2 cellular contexts compared by ENCODE assay signal in genomic region chr2:217001740-217002139, GRCh38.
TF ChIP-seq lines count a peak whose summit lies in the region.

No MANE protein-coding gene starts in this region.

TF ChIP-seq in GM23338, 12 proteins besides CTCF, POLR2A, EP300 and RAD21:
- TF ChIP-seq NANOG (IDR thresholded peaks at IDR 0.05; ENCODE audit: borderline replicate concordance): no peak
- TF ChIP-seq ZNF462 (CRISPR knock-in tag; IDR thresholded peaks at IDR 0.05): no peak
- no peak for TF ChIP-seq ZNF331 (CRISPR knock-in tag; IDR thresholded peaks at IDR 0.05; ENCODE audit: low read depth)
- no peak for TF ChIP-seq CREB1 (CRISPR knock-in tag; IDR thresholded peaks at IDR 0.05; ENCODE audit: low read depth)
- TF ChIP-seq EZH2 (IDR thresholded peaks at IDR 0.05; ENCODE audit: low read depth, unreplicated experiment): no peak
- no peak for TF ChIP-seq JUNB (IDR thresholded peaks at IDR 0.05; ENCODE audit: unreplicated experiment)
- no peak for TF ChIP-seq EZH2phosphoT487 (IDR thresholded peaks at IDR 0.05; ENCODE audit: unreplicated experiment)
- no peak for TF ChIP-seq REST (IDR thresholded peaks at IDR 0.05; ENCODE audit: unreplicated experiment)
- no peak for TF ChIP-seq POLR2AphosphoS5 (IDR thresholded peaks at IDR 0.05; ENCODE audit: low read depth)
- TF ChIP-seq ZNF114 (CRISPR knock-in tag; IDR thresholded peaks at IDR 0.05): no peak
- no peak for TF ChIP-seq STAT1 (IDR thresholded peaks at IDR 0.05; ENCODE audit: unreplicated experiment)
- no peak for TF ChIP-seq ETS1 (IDR thresholded peaks at IDR 0.05)

TF ChIP-seq in H1, 55 proteins besides CTCF, POLR2A, EP300 and RAD21:
- TF ChIP-seq CBX5 (IDR thresholded peaks at IDR 0.05; ENCODE audit: low read depth, low read length) (no peak), GTF2F1 (IDR thresholded peaks at IDR 0.05; ENCODE audit: borderline replicate concordance, low read depth, low read length) (no peak), SP1 (IDR thresholded peaks at IDR 0.05; ENCODE audit: low read depth, low read length) (no peak)
